In genomic region chr19:18521692-18522123, GRCh38 we compare ENCODE assay signal across 8 cellular contexts. TPM values are rescaled to one million over a fixed set of nuclear protein-coding genes. Genes with fewer than 3 reads are reported as not detected.
DNase-seq lines count a peak whose midpoint lies in the region; ATAC-seq and TF ChIP-seq lines count a peak whose summit lies in the region.

Gene ELL (minus strand): TSS chr19:18522070. CDS start chr19:18522055, 15 bp downstream.

- peak; percentile 6 for ATAC-seq in GM21360 (IDR thresholded peaks at IDR 0.05; ENCODE audit: unreplicated experiment)
- ATAC-seq in Panc1, result peak; percentile 2
- ATAC-seq in omental fat pad (ENCODE audit: low FRiP score), result no peak

- WGBS in esophagus muscularis mucosa, result under 1% methylated on average over 24 of the region's 52 CpGs

- H3K27me3 ChIP-seq in A673 (replicated peaks; ENCODE audit: insufficient read depth, low read depth, low read length, poor library complexity), result no peaks in the 10 kb centered on the region
- no peaks in the 10 kb centered on the region for H3K27me3 ChIP-seq in Panc1 (ENCODE audit: control insufficient read depth, insufficient read depth, low read length)
- no peaks in the 10 kb centered on the region for H3K27me3 ChIP-seq in esophagus muscularis mucosa

- peak within 1 kb of the TSS; percentile 93 for H3K27ac ChIP-seq in A673 (ENCODE audit: low read depth, low read length, poor library complexity, severe bottlenecking)
- H3K27ac ChIP-seq in Panc1 (ENCODE audit: low read length), result peak within 1 kb of the TSS; percentile 90
- H3K27ac ChIP-seq in esophagus muscularis mucosa (replicated peaks in 1 of 4), result peak within 1 kb of the TSS; percentile 96 to 99 (median 98)

- DNase-seq in A673 (ENCODE audit: low spot score) (no peak), Panc1 (ENCODE audit: low read depth, low spot score) (no peak), esophagus muscularis mucosa (ENCODE audit: extremely low spot score) (no peak), omental fat pad (ENCODE audit: low spot score) (no peak), cerebellar nuclear complex (lab: John Stamatoyannopoulos, UW) (no peak), dedifferentiated amniotic fluid mesenchymal stem cell (ENCODE audit: extremely low spot score) (no peak), NCI-H2196 (lab: John Stamatoyannopoulos, UW; ENCODE audit: unreplicated experiment) (no peak)

- H3K4me1 ChIP-seq in A673 (ENCODE audit: insufficient read depth, low read length, poor library complexity, severe bottlenecking) (peaks cover 4% of the 10 kb centered on the region), Panc1 (ENCODE audit: control insufficient read depth, insufficient read depth, low read length) (peaks cover 9% of the 10 kb centered on the region), esophagus muscularis mucosa (peaks cover 21 to 49% (median 35%) of the 10 kb centered on the region in 4 donors)

- POLR2A ChIA-PET in A673 (lab: Charles Lee; ENCODE audit: low non-redundant PET), result no interaction called here
- POLR2A ChIA-PET in Panc1 (lab: Charles Lee), result interaction anchor here (0.6 to 0.7 kb wide), 2 partner anchors 14 to 202 kb away, joined by 3 to 4 read pairs; no protein-coding TSS in a partner anchor

- TF ChIP-seq CTCF in A673 (conservative IDR thresholded peaks at IDR 0.05; ENCODE audit: low read depth, low read length), result no peak
- no peak for TF ChIP-seq CTCF in Panc1 (IDR thresholded peaks at IDR 0.05)
- no peak for TF ChIP-seq CTCF in esophagus muscularis mucosa (IDR thresholded peaks at IDR 0.05)
- TF ChIP-seq CTCF in omental fat pad (IDR thresholded peaks at IDR 0.05), result no peak

- CTCF ChIA-PET in A673 (lab: Charles Lee), result interaction anchor here (1.3 kb wide), 1 partner anchor 37 kb away, joined by 3 read pairs; no protein-coding TSS in a partner anchor
- CTCF ChIA-PET in Panc1 (lab: Charles Lee), result interaction anchor here (0.8 kb wide), 1 partner anchor 24 kb away, joined by 3 read pairs; no protein-coding TSS in a partner anchor

- intact Hi-C loops in A673 (cut with micrococcal nuclease; ENCODE audit: unreplicated experiment), result loop anchor here (1.0 kb wide), 1 partner anchor 36 kb away; the partner anchor contains the start of gene KXD1
- intact Hi-C loops in Panc1 (cut with micrococcal nuclease; ENCODE audit: unreplicated experiment), result no loop called here
- intact Hi-C loops in esophagus muscularis mucosa (cut with DNase I), result loop anchor here (5.0 kb wide), 3 partner anchors 36 to 59 kb away; partner anchors contain the start of gene KXD1

- TF ChIP-seq POLR2A in esophagus muscularis mucosa (IDR thresholded peaks at IDR 0.05; ENCODE audit: low read depth), result peak; percentile 98

- H3K36me3 ChIP-seq in A673 (ENCODE audit: insufficient read depth, low read length, poor library complexity, severe bottlenecking), result no peaks in the 10 kb centered on the region
- H3K36me3 ChIP-seq in Panc1 (ENCODE audit: control insufficient read depth, insufficient read depth, low read length), result peaks cover 4% of the 10 kb centered on the region; the same call in 1 of the 2 replicates
- H3K36me3 ChIP-seq in esophagus muscularis mucosa, result no peaks in the 10 kb centered on the region

- no TSS peak for BruUV-seq in A673 (replicated peaks; lab: Mats Ljungman, UMichigan)
- BruUV-seq in Panc1 (replicated peaks; lab: Mats Ljungman, UMichigan), result no TSS peak

- in situ Hi-C loops in Panc1 (cut with HindIII; ENCODE audit: low pct_unique_long_range_greater_than_20kb, low sequenced_read_pairs), result no loop called here

- H3K4me3 ChIP-seq in A673 (ENCODE audit: low read depth, low read length, poor library complexity, severe bottlenecking) (peak within 1 kb of the TSS; percentile 89), Panc1 (ENCODE audit: low read depth in 2 of 2, low read length in 2 of 2) (peak within 1 kb of the TSS; percentile 77 to 83), esophagus muscularis mucosa (peak within 1 kb of the TSS; percentile 91 to 99 (median 95))

- TF ChIP-seq EP300 in esophagus muscularis mucosa (IDR thresholded peaks at IDR 0.05), result no peak

- H3K9me3 ChIP-seq in A673 (ENCODE audit: low read depth, low read length, poor library complexity, severe bottlenecking) (no peaks in the 10 kb centered on the region), Panc1 (ENCODE audit: control insufficient read depth, insufficient read depth, low read depth, low read length) (no peaks in the 10 kb centered on the region), esophagus muscularis mucosa (no peaks in the 10 kb centered on the region)

RNA-seq across cellular contexts. Expression of gene ELL, which starts in this region (rescaled TPM):
- total RNA-seq in A673 (2021) (15.8 and 16.4 TPM in 2 replicates), Panc1 (2021; ENCODE audit: unreplicated experiment) (18.6 TPM), esophagus muscularis mucosa (10 to 100 TPM in 3 of 4 donors, 1 to 10 TPM in 1; 9.1 to 35.1 (median 20.1) TPM), omental fat pad (10 to 100 TPM; 18.1 to 43.1 (median 24.8) TPM)
- 15.9 TPM for polyA plus RNA-seq in Panc1 (2012; ENCODE audit: insufficient read length)
